ENCODE assay signal across 8 cellular contexts in genomic region chr9:110047955-110048472, GRCh38.
A peak's percentile ranks its signal among the peaks of the same experiment; 100 is the strongest.
DNase-seq lines count a peak whose midpoint lies in the region; ATAC-seq and TF ChIP-seq lines count a peak whose summit lies in the region.

No MANE protein-coding gene starts in this region.

- intact Hi-C loops in dorsolateral prefrontal cortex (cut with DNase I), result loop anchor here in 1 of 2 donors (5.0 kb wide), 1 partner anchor 81 kb away; no protein-coding TSS in a partner anchor

- TF ChIP-seq CTCF in BE2C (IDR thresholded peaks at IDR 0.05; ENCODE audit: low read depth, low read length) (no peak), dorsolateral prefrontal cortex (IDR thresholded peaks at IDR 0.05 in 54 of 56, conservative IDR thresholded peaks at IDR 0.05 in 2 of 56; ENCODE audit: low read depth in 1 of 56, partially characterized antibody in 56 of 56) (no peak)

- peaks cover 47% of the 10 kb centered on the region for H3K27me3 ChIP-seq in BE2C
- no peaks in the 10 kb centered on the region for H3K27me3 ChIP-seq in dorsolateral prefrontal cortex
- H3K27me3 ChIP-seq in muscle layer of duodenum (ENCODE audit: low read depth, low read length), result no peaks in the 10 kb centered on the region

- H3K4me1 ChIP-seq in BE2C (no peaks in the 10 kb centered on the region; the same call in 1 of the 2 replicates), muscle layer of duodenum (ENCODE audit: control insufficient read depth in 1 of 2, insufficient read depth in 2 of 2, low read length in 2 of 2) (peaks cover 0 to 22% of the 10 kb centered on the region in 2 donors)

- H3K27ac ChIP-seq in dorsolateral prefrontal cortex, result peak overlapping the region in 6 of 59 donors; percentile 8 to 58 (median 20)
- H3K27ac ChIP-seq in muscle layer of duodenum (ENCODE audit: low read length), result no peak overlapping the region

- peak overlapping the region; percentile 4 for H3K4me3 ChIP-seq in BE2C (ENCODE audit: low read depth, low read length)
- H3K4me3 ChIP-seq in dorsolateral prefrontal cortex, result peak overlapping the region; percentile 42 to 82 (median 69)
- H3K4me3 ChIP-seq in muscle layer of duodenum (ENCODE audit: low read depth in 1 of 2, low read length in 2 of 2), result peak overlapping the region; percentile 84 to 90

- H3K9me3 ChIP-seq in BE2C (no peaks in the 10 kb centered on the region), muscle layer of duodenum (ENCODE audit: control insufficient read depth in 1 of 2, low read length in 2 of 2) (no peaks in the 10 kb centered on the region)

- DNase-seq in BE2C, result no peak
- peak; percentile 26 for DNase-seq in RPMI8226
- DNase-seq in dorsolateral prefrontal cortex, result peak in 2 of 10 donors; percentile 12 to 46
- no peak for DNase-seq in effector CD8-positive, alpha-beta T cell (lab: John Stamatoyannopoulos, UW)
- DNase-seq in RKO (ENCODE audit: low spot score), result no peak

- ATAC-seq in GM18873 (IDR thresholded peaks at IDR 0.05; ENCODE audit: low FRiP score, unreplicated experiment), result peak; percentile 19
- ATAC-seq in HG03064 (IDR thresholded peaks at IDR 0.05; ENCODE audit: low read depth, unreplicated experiment), result peak; percentile 24

- H3K36me3 ChIP-seq in BE2C (no peaks in the 10 kb centered on the region), muscle layer of duodenum (ENCODE audit: control insufficient read depth in 1 of 2, insufficient read depth in 2 of 2, low read length in 2 of 2) (no peaks in the 10 kb centered on the region)

Comparison
In these comparisons a context has a peak if more than half of its experiments do, and no peak if none do; other contexts are left out.
1. H3K4me3 ChIP-seq: peak in every context shown above with its lines; median percentile 87 in muscle layer of duodenum; 69 in dorsolateral prefrontal cortex; 4 in BE2C.